In genomic region chr20:47179267-47179666, GRCh38 we compare ENCODE assay signal across 2 cellular contexts.
TF ChIP-seq lines count a peak whose summit lies in the region.

No MANE protein-coding gene starts in this region.

TF ChIP-seq in HEK293, 187 proteins besides CTCF, POLR2A, EP300 and RAD21 (continued from another document and continues in another):
- TF ChIP-seq ATF2 (tag by site-specific recombination; IDR thresholded peaks at IDR 0.05; ENCODE audit: low read depth): no peak
- no peak for TF ChIP-seq FEZF1 (tag by site-specific recombination; IDR thresholded peaks at IDR 0.05)
- TF ChIP-seq ZNF302 (tag by site-specific recombination; IDR thresholded peaks at IDR 0.05; ENCODE audit: low read depth): no peak
- TF ChIP-seq, protein P1, sequence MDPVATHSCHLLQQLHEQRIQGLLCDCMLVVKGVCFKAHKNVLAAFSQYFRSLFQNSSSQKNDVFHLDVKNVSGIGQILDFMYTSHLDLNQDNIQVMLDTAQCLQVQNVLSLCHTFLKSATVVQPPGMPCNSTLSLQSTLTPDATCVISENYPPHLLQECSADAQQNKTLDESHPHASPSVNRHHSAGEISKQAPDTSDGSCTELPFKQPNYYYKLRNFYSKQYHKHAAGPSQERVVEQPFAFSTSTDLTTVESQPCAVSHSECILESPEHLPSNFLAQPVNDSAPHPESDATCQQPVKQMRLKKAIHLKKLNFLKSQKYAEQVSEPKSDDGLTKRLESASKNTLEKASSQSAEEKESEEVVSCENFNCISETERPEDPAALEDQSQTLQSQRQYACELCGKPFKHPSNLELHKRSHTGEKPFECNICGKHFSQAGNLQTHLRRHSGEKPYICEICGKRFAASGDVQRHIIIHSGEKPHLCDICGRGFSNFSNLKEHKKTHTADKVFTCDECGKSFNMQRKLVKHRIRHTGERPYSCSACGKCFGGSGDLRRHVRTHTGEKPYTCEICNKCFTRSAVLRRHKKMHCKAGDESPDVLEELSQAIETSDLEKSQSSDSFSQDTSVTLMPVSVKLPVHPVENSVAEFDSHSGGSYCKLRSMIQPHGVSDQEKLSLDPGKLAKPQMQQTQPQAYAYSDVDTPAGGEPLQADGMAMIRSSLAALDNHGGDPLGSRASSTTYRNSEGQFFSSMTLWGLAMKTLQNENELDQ (tag by site-specific recombination; IDR thresholded peaks at IDR 0.05; ENCODE audit: low read depth): no peak
- no peak for TF ChIP-seq HOXD13 (CRISPR knock-in tag; IDR thresholded peaks at IDR 0.05; ENCODE audit: borderline replicate concordance)
- TF ChIP-seq, protein P2, sequence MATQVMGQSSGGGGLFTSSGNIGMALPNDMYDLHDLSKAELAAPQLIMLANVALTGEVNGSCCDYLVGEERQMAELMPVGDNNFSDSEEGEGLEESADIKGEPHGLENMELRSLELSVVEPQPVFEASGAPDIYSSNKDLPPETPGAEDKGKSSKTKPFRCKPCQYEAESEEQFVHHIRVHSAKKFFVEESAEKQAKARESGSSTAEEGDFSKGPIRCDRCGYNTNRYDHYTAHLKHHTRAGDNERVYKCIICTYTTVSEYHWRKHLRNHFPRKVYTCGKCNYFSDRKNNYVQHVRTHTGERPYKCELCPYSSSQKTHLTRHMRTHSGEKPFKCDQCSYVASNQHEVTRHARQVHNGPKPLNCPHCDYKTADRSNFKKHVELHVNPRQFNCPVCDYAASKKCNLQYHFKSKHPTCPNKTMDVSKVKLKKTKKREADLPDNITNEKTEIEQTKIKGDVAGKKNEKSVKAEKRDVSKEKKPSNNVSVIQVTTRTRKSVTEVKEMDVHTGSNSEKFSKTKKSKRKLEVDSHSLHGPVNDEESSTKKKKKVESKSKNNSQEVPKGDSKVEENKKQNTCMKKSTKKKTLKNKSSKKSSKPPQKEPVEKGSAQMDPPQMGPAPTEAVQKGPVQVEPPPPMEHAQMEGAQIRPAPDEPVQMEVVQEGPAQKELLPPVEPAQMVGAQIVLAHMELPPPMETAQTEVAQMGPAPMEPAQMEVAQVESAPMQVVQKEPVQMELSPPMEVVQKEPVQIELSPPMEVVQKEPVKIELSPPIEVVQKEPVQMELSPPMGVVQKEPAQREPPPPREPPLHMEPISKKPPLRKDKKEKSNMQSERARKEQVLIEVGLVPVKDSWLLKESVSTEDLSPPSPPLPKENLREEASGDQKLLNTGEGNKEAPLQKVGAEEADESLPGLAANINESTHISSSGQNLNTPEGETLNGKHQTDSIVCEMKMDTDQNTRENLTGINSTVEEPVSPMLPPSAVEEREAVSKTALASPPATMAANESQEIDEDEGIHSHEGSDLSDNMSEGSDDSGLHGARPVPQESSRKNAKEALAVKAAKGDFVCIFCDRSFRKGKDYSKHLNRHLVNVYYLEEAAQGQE (tag by site-specific recombination; IDR thresholded peaks at IDR 0.05): no peak
- no peak for TF ChIP-seq ZNF266 (tag by site-specific recombination; IDR thresholded peaks at IDR 0.05; ENCODE audit: low read depth)
- TF ChIP-seq ZBTB17 (tag by site-specific recombination; IDR thresholded peaks at IDR 0.05): 0 out of 2 replicates have a peak, but pooled peaks have one; percentile 15
- TF ChIP-seq ZFHX2 (tag by site-specific recombination; conservative IDR thresholded peaks at IDR 0.05): peak; percentile 44
- no peak for TF ChIP-seq ZNF510 (tag by site-specific recombination; IDR thresholded peaks at IDR 0.05; ENCODE audit: insufficient replicate concordance)

TF ChIP-seq in H1, 55 proteins besides CTCF, POLR2A, EP300 and RAD21 (continued from another document):
- TF ChIP-seq POLR2AphosphoS5 (IDR thresholded peaks at IDR 0.05; ENCODE audit: low read depth, low read length): no peak
- TF ChIP-seq, protein P3, sequence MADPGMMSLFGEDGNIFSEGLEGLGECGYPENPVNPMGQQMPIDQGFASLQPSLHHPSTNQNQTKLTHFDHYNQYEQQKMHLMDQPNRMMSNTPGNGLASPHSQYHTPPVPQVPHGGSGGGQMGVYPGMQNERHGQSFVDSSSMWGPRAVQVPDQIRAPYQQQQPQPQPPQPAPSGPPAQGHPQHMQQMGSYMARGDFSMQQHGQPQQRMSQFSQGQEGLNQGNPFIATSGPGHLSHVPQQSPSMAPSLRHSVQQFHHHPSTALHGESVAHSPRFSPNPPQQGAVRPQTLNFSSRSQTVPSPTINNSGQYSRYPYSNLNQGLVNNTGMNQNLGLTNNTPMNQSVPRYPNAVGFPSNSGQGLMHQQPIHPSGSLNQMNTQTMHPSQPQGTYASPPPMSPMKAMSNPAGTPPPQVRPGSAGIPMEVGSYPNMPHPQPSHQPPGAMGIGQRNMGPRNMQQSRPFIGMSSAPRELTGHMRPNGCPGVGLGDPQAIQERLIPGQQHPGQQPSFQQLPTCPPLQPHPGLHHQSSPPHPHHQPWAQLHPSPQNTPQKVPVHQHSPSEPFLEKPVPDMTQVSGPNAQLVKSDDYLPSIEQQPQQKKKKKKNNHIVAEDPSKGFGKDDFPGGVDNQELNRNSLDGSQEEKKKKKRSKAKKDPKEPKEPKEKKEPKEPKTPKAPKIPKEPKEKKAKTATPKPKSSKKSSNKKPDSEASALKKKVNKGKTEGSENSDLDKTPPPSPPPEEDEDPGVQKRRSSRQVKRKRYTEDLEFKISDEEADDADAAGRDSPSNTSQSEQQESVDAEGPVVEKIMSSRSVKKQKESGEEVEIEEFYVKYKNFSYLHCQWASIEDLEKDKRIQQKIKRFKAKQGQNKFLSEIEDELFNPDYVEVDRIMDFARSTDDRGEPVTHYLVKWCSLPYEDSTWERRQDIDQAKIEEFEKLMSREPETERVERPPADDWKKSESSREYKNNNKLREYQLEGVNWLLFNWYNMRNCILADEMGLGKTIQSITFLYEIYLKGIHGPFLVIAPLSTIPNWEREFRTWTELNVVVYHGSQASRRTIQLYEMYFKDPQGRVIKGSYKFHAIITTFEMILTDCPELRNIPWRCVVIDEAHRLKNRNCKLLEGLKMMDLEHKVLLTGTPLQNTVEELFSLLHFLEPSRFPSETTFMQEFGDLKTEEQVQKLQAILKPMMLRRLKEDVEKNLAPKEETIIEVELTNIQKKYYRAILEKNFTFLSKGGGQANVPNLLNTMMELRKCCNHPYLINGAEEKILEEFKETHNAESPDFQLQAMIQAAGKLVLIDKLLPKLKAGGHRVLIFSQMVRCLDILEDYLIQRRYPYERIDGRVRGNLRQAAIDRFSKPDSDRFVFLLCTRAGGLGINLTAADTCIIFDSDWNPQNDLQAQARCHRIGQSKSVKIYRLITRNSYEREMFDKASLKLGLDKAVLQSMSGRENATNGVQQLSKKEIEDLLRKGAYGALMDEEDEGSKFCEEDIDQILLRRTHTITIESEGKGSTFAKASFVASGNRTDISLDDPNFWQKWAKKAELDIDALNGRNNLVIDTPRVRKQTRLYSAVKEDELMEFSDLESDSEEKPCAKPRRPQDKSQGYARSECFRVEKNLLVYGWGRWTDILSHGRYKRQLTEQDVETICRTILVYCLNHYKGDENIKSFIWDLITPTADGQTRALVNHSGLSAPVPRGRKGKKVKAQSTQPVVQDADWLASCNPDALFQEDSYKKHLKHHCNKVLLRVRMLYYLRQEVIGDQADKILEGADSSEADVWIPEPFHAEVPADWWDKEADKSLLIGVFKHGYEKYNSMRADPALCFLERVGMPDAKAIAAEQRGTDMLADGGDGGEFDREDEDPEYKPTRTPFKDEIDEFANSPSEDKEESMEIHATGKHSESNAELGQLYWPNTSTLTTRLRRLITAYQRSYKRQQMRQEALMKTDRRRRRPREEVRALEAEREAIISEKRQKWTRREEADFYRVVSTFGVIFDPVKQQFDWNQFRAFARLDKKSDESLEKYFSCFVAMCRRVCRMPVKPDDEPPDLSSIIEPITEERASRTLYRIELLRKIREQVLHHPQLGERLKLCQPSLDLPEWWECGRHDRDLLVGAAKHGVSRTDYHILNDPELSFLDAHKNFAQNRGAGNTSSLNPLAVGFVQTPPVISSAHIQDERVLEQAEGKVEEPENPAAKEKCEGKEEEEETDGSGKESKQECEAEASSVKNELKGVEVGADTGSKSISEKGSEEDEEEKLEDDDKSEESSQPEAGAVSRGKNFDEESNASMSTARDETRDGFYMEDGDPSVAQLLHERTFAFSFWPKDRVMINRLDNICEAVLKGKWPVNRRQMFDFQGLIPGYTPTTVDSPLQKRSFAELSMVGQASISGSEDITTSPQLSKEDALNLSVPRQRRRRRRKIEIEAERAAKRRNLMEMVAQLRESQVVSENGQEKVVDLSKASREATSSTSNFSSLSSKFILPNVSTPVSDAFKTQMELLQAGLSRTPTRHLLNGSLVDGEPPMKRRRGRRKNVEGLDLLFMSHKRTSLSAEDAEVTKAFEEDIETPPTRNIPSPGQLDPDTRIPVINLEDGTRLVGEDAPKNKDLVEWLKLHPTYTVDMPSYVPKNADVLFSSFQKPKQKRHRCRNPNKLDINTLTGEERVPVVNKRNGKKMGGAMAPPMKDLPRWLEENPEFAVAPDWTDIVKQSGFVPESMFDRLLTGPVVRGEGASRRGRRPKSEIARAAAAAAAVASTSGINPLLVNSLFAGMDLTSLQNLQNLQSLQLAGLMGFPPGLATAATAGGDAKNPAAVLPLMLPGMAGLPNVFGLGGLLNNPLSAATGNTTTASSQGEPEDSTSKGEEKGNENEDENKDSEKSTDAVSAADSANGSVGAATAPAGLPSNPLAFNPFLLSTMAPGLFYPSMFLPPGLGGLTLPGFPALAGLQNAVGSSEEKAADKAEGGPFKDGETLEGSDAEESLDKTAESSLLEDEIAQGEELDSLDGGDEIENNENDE (IDR thresholded peaks at IDR 0.05; ENCODE audit: insufficient replicate concordance, low read length): no peak
- TF ChIP-seq FOSL1 (IDR thresholded peaks at IDR 0.05; ENCODE audit: insufficient read depth, low read depth, low read length): no peak
- TF ChIP-seq PHF8 (conservative IDR thresholded peaks at IDR 0.05; ENCODE audit: low read depth, low read length): no peak
- no peak for TF ChIP-seq TAF7 (optimal IDR thresholded peaks at IDR 0.05; ENCODE audit: borderline replicate concordance, low read depth, low read length)
- no peak for TF ChIP-seq HDAC2 (IDR thresholded peaks at IDR 0.05; ENCODE audit: borderline replicate concordance in 1 of 2, low read depth in 2 of 2, low read length in 2 of 2)
- no peak for TF ChIP-seq BRCA1 (IDR thresholded peaks at IDR 0.05; ENCODE audit: low read depth, low read length)
- TF ChIP-seq, protein P4, sequence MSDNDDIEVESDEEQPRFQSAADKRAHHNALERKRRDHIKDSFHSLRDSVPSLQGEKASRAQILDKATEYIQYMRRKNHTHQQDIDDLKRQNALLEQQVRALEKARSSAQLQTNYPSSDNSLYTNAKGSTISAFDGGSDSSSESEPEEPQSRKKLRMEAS (IDR thresholded peaks at IDR 0.05): no peak
- no peak for TF ChIP-seq YY1 (IDR thresholded peaks at IDR 0.05; ENCODE audit: low read depth, low read length)
- TF ChIP-seq CBX5 (IDR thresholded peaks at IDR 0.05; ENCODE audit: low read depth, low read length): no peak
- TF ChIP-seq CEBPB (IDR thresholded peaks at IDR 0.05; ENCODE audit: low read depth, low read length): no peak
- TF ChIP-seq ZNF274 (IDR thresholded peaks at IDR 0.05; ENCODE audit: borderline replicate concordance, extremely low read depth, low read length): no peak
